ENCODE assay signal across 2 cellular contexts in genomic region chr19:55573929-55574328, GRCh38. TPM values are rescaled to one million over a fixed set of nuclear protein-coding genes. Genes with fewer than 3 reads are reported as not detected.
"Had no signal": no experiment of that assay in that cellular context is flagged by ENCODE, and none has a peak within 500 bp of the region (broad histone marks: within the 10 kb centered on the region; RNA-seq: fewer than 3 reads in every experiment).

No MANE protein-coding gene starts in this region.

RNA-seq across cellular contexts. Expression of gene SBK3, which starts 28.6 kb away (rescaled TPM):
- total RNA-seq: HT1080 had no signal
- polyA plus RNA-seq: IgD-negative memory B cell had no signal
